In genomic region chr6:156379392-156379910, GRCh38 we compare ENCODE assay signal across 20 cellular contexts.
A peak's percentile ranks its signal among the peaks of the same experiment; 100 is the strongest.
DNase-seq lines count a peak whose midpoint lies in the region; ATAC-seq and TF ChIP-seq lines count a peak whose summit lies in the region.
"Had no signal": no experiment of that assay in that cellular context is flagged by ENCODE, and none has a peak within 500 bp of the region (broad histone marks: within the 10 kb centered on the region; RNA-seq: fewer than 3 reads in every experiment).

No MANE protein-coding gene starts in this region.

- H3K4me3 ChIP-seq in brain microvascular endothelial cell (ENCODE audit: low read depth, low read length), result no peak overlapping the region
- H3K4me3 ChIP-seq: GM12878, GM23248 had no signal

- POLR2A ChIA-PET in CD4-positive, alpha-beta T cell (lab: Charles Lee), result interaction anchor here (0.8 to 1.2 kb wide), 2 partner anchors 16 to 306 kb away, joined by 3 to 4 read pairs; no protein-coding TSS in a partner anchor

- H3K9me3 Mint-ChIP-seq in osteocyte (ENCODE audit: unreplicated experiment), result no peaks in the 10 kb centered on the region
- no peaks in the 10 kb centered on the region for H3K9me3 Mint-ChIP-seq in CD4-positive, alpha-beta T cell
- H3K9me3 Mint-ChIP-seq: CD8-positive, alpha-beta T cell had no signal

- H3K36me3 ChIP-seq in brain microvascular endothelial cell (replicated peaks), result no peaks in the 10 kb centered on the region
- H3K36me3 ChIP-seq: BE2C had no signal

- ATAC-seq in CD4-positive, alpha-beta T cell (ENCODE audit: poor library complexity), result no peak
- no peak for ATAC-seq in HG03280 (IDR thresholded peaks at IDR 0.05; ENCODE audit: unreplicated experiment)

- no peak overlapping the region for H3K4me3 Mint-ChIP-seq in osteocyte (ENCODE audit: unreplicated experiment)
- no peak overlapping the region for H3K4me3 Mint-ChIP-seq in CD4-positive, alpha-beta T cell
- H3K4me3 Mint-ChIP-seq: CD8-positive, alpha-beta T cell had no signal

- peak; percentile 14 for DNase-seq in A172 (ENCODE audit: low spot score)
- DNase-seq in RPMI7951 (ENCODE audit: low read depth), result peak; percentile 58
- DNase-seq in brain microvascular endothelial cell, result peak; percentile 67
- no peak for DNase-seq in osteocyte (ENCODE audit: extremely low spot score, unreplicated experiment)
- no peak for DNase-seq in CD4-positive, alpha-beta T cell
- DNase-seq in NCI-H510A treated with DMSO at 0.1 percent for 48 hours (lab: John Stamatoyannopoulos, UW), result no peak
- no peak for DNase-seq in NCI-H146 (lab: John Stamatoyannopoulos, UW)
- DNase-seq: BE2C; CD8-positive, alpha-beta T cell; DMS79; GM23248; HCEC 1CT; MV-4-11; NCI-H2029; NCI-H2171 treated with DMSO at 0.1 percent for 48 hours; NCI-H446 treated with DMSO at 0.1 percent for 48 hours; NCI-H82 had no signal

- H3K27ac ChIP-seq in brain microvascular endothelial cell, result peak overlapping the region; percentile 70
- no peak overlapping the region for H3K27ac ChIP-seq in CD4-positive, alpha-beta T cell (ENCODE audit: low read depth, low read length)
- H3K27ac ChIP-seq: 22Rv1, GM23248 had no signal

- peaks cover 18% of the 10 kb centered on the region for H3K4me1 Mint-ChIP-seq in osteocyte (ENCODE audit: unreplicated experiment)
- peaks cover 14% of the 10 kb centered on the region for H3K4me1 Mint-ChIP-seq in CD4-positive, alpha-beta T cell (ENCODE audit: low read depth)

- in situ Hi-C loops in brain microvascular endothelial cell (cut with HindIII; ENCODE audit: low pct_ligation_motif_present, low sequenced_read_pairs), result no loop called here

- CTCF ChIA-PET in CD4-positive, alpha-beta T cell (lab: Charles Lee), result interaction anchor here (0.8 kb wide), 1 partner anchor 35 kb away, joined by 3 read pairs; no protein-coding TSS in a partner anchor

- H3K27me3 ChIP-seq in brain microvascular endothelial cell (replicated peaks), result no peaks in the 10 kb centered on the region
- no peaks in the 10 kb centered on the region for H3K27me3 ChIP-seq in CD4-positive, alpha-beta T cell (ENCODE audit: control insufficient read depth, insufficient read depth, low read length)
- H3K27me3 ChIP-seq: BE2C had no signal

- no peak for TF ChIP-seq CTCF in brain microvascular endothelial cell (IDR thresholded peaks at IDR 0.05; ENCODE audit: low read depth, low read length, missing control alignments)
- TF ChIP-seq CTCF in osteocyte (IDR thresholded peaks at IDR 0.05), result no peak
- TF ChIP-seq CTCF in CD4-positive, alpha-beta T cell (IDR thresholded peaks at IDR 0.05), result no peak

- peak overlapping the region; percentile 1 for H3K27ac Mint-ChIP-seq in osteocyte (ENCODE audit: unreplicated experiment)
- H3K27ac Mint-ChIP-seq in CD4-positive, alpha-beta T cell, result no peak overlapping the region
- H3K27ac Mint-ChIP-seq: CD8-positive, alpha-beta T cell had no signal

- intact Hi-C loops in CD4-positive, alpha-beta T cell (cut with DNase I, micrococcal nuclease), result loop anchor here in 1 of 2 experiments (5.0 kb wide), 1 partner anchor 808 kb away; no protein-coding TSS in a partner anchor

- no peaks in the 10 kb centered on the region for H3K36me3 Mint-ChIP-seq in osteocyte (ENCODE audit: unreplicated experiment)
- no peaks in the 10 kb centered on the region for H3K36me3 Mint-ChIP-seq in CD4-positive, alpha-beta T cell (ENCODE audit: low read depth)
- H3K36me3 Mint-ChIP-seq: CD8-positive, alpha-beta T cell had no signal

- H3K9me3 ChIP-seq in CD4-positive, alpha-beta T cell (ENCODE audit: control insufficient read depth, low read length), result no peaks in the 10 kb centered on the region
- H3K9me3 ChIP-seq: BE2C had no signal

- H3K27me3 Mint-ChIP-seq in osteocyte (ENCODE audit: unreplicated experiment), result peaks cover 3% of the 10 kb centered on the region
- H3K27me3 Mint-ChIP-seq in CD4-positive, alpha-beta T cell, result no peaks in the 10 kb centered on the region

Comparison
In these comparisons a context has a peak if more than half of its experiments do, and no peak if none do; other contexts are left out.
1. DNase-seq: peak in A172 (single experiment), RPMI7951 (single experiment) and brain microvascular endothelial cell (single experiment); none in osteocyte (single experiment), CD4-positive, alpha-beta T cell (0 of 10), NCI-H510A treated with DMSO at 0.1 percent for 48 hours (single experiment) and NCI-H146 (single experiment).